ENCODE assay signal across 1 cellular context in the genomic region with DNA sequence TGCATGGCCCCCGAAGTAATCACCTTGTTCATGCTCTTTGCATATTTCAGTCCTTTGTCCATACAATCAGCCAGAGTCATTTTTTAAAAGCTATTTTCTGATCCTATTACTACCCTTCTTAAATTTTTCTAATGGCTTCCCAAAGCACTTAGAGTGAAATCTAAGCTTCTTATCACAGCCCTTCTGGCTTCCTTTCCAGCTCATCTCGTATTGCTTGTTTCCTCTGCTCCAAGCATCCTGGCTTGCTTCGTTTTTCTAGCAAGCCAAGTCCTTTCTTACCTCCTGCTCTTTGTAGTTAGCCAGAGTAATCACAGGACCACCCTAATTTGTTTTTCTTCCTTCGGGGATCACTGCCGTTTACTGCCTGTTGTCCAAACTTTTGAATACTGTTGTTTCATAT.
TF ChIP-seq lines count a peak whose summit lies in the region.

No MANE protein-coding gene starts in this region.

TF ChIP-seq in HepG2, 621 proteins besides CTCF, POLR2A, EP300 and RAD21 (continued from another document):
- TF ChIP-seq, protein P1, sequence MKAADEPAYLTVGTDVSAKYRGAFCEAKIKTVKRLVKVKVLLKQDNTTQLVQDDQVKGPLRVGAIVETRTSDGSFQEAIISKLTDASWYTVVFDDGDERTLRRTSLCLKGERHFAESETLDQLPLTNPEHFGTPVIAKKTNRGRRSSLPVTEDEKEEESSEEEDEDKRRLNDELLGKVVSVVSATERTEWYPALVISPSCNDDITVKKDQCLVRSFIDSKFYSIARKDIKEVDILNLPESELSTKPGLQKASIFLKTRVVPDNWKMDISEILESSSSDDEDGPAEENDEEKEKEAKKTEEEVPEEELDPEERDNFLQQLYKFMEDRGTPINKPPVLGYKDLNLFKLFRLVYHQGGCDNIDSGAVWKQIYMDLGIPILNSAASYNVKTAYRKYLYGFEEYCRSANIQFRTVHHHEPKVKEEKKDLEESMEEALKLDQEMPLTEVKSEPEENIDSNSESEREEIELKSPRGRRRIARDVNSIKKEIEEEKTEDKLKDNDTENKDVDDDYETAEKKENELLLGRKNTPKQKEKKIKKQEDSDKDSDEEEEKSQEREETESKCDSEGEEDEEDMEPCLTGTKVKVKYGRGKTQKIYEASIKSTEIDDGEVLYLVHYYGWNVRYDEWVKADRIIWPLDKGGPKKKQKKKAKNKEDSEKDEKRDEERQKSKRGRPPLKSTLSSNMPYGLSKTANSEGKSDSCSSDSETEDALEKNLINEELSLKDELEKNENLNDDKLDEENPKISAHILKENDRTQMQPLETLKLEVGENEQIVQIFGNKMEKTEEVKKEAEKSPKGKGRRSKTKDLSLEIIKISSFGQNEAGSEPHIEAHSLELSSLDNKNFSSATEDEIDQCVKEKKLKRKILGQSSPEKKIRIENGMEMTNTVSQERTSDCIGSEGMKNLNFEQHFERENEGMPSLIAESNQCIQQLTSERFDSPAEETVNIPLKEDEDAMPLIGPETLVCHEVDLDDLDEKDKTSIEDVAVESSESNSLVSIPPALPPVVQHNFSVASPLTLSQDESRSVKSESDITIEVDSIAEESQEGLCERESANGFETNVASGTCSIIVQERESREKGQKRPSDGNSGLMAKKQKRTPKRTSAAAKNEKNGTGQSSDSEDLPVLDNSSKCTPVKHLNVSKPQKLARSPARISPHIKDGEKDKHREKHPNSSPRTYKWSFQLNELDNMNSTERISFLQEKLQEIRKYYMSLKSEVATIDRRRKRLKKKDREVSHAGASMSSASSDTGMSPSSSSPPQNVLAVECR (CRISPR knock-in tag; IDR thresholded peaks at IDR 0.05; ENCODE audit: borderline replicate concordance), result no peak
- TF ChIP-seq ZNF331 (CRISPR knock-in tag; IDR thresholded peaks at IDR 0.05) (no peak), RCOR2 (CRISPR knock-in tag; IDR thresholded peaks at IDR 0.05) (no peak), TSC22D2 (CRISPR knock-in tag; IDR thresholded peaks at IDR 0.05; ENCODE audit: borderline replicate concordance) (no peak)
TF ChIP-seq in HepG2: peak in this region for 0.
